11 cellular contexts compared by ENCODE assay signal in genomic region chr14:22554706-22555572, GRCh38. TPM values are rescaled to one million over a fixed set of nuclear protein-coding genes. Genes with fewer than 3 reads are reported as not detected.
A peak's percentile ranks its signal among the peaks of the same experiment; 100 is the strongest.
DNase-seq lines count a peak whose midpoint lies in the region; ATAC-seq and TF ChIP-seq lines count a peak whose summit lies in the region.
"Had no signal": no experiment of that assay in that cellular context is flagged by ENCODE, and none has a peak within 500 bp of the region (broad histone marks: within the 10 kb centered on the region; RNA-seq: fewer than 3 reads in every experiment).

No MANE protein-coding gene starts in this region.

- DNase-seq in GM13976 (ENCODE audit: low spot score) (peak; percentile 32), NAMALWA (ENCODE audit: low spot score) (peak; percentile 46), spleen (no peak), NCI-H128 (lab: John Stamatoyannopoulos, UW; ENCODE audit: unreplicated experiment) (no peak), NCI-H1105 treated with DMSO at 0.1 percent for 48 hours (lab: John Stamatoyannopoulos, UW) (no peak)
- no peak for DNase-seq in activated naive CD8-positive, alpha-beta T cell treated with anti-CD3 and anti-CD28 coated beads, Interleukin-2, amount 10 ng/mL, durations not matched to agents 7 days and 5 days
- DNase-seq: DMS79 treated with DMSO at 0.1 percent for 48 hours, NCI-H2171 had no signal

- WGBS in spleen, 5 donors: 74 to 87% (median 83%) methylated on average over 8 to 12 of the region's 12 CpGs

- intact Hi-C loops in spleen (cut with DNase I; ENCODE audit: low total_unique reads): loop anchor here (10.0 kb wide), 1 partner anchor 170 kb away; no protein-coding TSS in a partner anchor

- in situ Hi-C loops in GM13976 (cut with MboI; ENCODE audit: low sequenced_read_pairs, unreplicated experiment): no loop called here

- peak overlapping the region; percentile 93 for H3K27ac Mint-ChIP-seq in activated naive CD8-positive, alpha-beta T cell treated with anti-CD3 and anti-CD28 coated beads, Interleukin-2, amount 10 ng/mL, durations not matched to agents 7 days and 5 days

- peaks cover 29 to 100% (median 92%) of the 10 kb centered on the region in 6 donors for H3K4me1 ChIP-seq in spleen

- no peaks in the 10 kb centered on the region for H3K9me3 ChIP-seq in spleen
- H3K9me3 ChIP-seq: ascending aorta had no signal

- ATAC-seq in activated naive CD8-positive, alpha-beta T cell treated with anti-CD3 and anti-CD28 coated beads, Interleukin-2, amount 10 ng/mL, durations not matched to agents 7 days and 5 days (ENCODE audit: low read depth): no peak
- no peak for ATAC-seq in GM18498 (IDR thresholded peaks at IDR 0.05; ENCODE audit: unreplicated experiment)

- peaks cover 0 to 19% (median 0%) of the 10 kb centered on the region in 6 donors for H3K36me3 ChIP-seq in spleen
- H3K36me3 ChIP-seq: ascending aorta had no signal

- TF ChIP-seq CTCF in GM13976 (IDR thresholded peaks at IDR 0.05; ENCODE audit: borderline replicate concordance, control extremely low read depth, extremely low read depth, insufficient read depth, missing control alignments): no peak
- TF ChIP-seq CTCF in spleen (IDR thresholded peaks at IDR 0.05 in 8 of 11, conservative IDR thresholded peaks at IDR 0.05 in 3 of 11): no peak

- no peak for TF ChIP-seq POLR2A in spleen (IDR thresholded peaks at IDR 0.05)

- POLR2A ChIA-PET in activated naive CD8-positive, alpha-beta T cell treated with anti-CD3 and anti-CD28 coated beads, Interleukin-2, amount 10 ng/mL, durations not matched to agents 7 days and 5 days (lab: Charles Lee): interaction anchor here (1.2 to 13.3 kb wide), 21 partner anchors 12 to 914 kb away, joined by 3 to 646 read pairs (median 11); partner anchors contain the start of gene DAD1

- H3K36me3 Mint-ChIP-seq in activated naive CD8-positive, alpha-beta T cell treated with anti-CD3 and anti-CD28 coated beads, Interleukin-2, amount 10 ng/mL, durations not matched to agents 7 days and 5 days: peaks cover 38% of the 10 kb centered on the region

- peaks cover 85% of the 10 kb centered on the region for H3K4me1 Mint-ChIP-seq in activated naive CD8-positive, alpha-beta T cell treated with anti-CD3 and anti-CD28 coated beads, Interleukin-2, amount 10 ng/mL, durations not matched to agents 7 days and 5 days

- H3K4me3 Mint-ChIP-seq in activated naive CD8-positive, alpha-beta T cell treated with anti-CD3 and anti-CD28 coated beads, Interleukin-2, amount 10 ng/mL, durations not matched to agents 7 days and 5 days: peak overlapping the region; percentile 65

- H3K9me3 Mint-ChIP-seq in activated naive CD8-positive, alpha-beta T cell treated with anti-CD3 and anti-CD28 coated beads, Interleukin-2, amount 10 ng/mL, durations not matched to agents 7 days and 5 days: no peaks in the 10 kb centered on the region

- no peaks in the 10 kb centered on the region for H3K27me3 ChIP-seq in spleen (replicated peaks in 1 of 7)
- H3K27me3 ChIP-seq: ascending aorta had no signal

- H3K27me3 Mint-ChIP-seq in activated naive CD8-positive, alpha-beta T cell treated with anti-CD3 and anti-CD28 coated beads, Interleukin-2, amount 10 ng/mL, durations not matched to agents 7 days and 5 days: no peaks in the 10 kb centered on the region

- peak overlapping the region in 1 of 8 donors; percentile 66 for H3K4me3 ChIP-seq in spleen
- H3K4me3 ChIP-seq: ascending aorta had no signal

- peak overlapping the region; percentile 64 to 96 (median 90) for H3K27ac ChIP-seq in spleen
- H3K27ac ChIP-seq: ascending aorta, VCaP had no signal

RNA-seq across cellular contexts. Expression of gene DAD1, which starts 34.1 kb away (rescaled TPM):
- 100 to 1,000 TPM; 124 to 148 TPM for total RNA-seq in activated naive CD8-positive, alpha-beta T cell treated with anti-CD3 and anti-CD28 coated beads, Interleukin-2, amount 10 ng/mL, durations not matched to agents 7 days and 5 days
- 100 to 1,000 TPM; 107 to 176 (median 123) TPM for total RNA-seq in spleen
- 100 to 1,000 TPM; 102 to 165 (median 147) TPM for polyA plus RNA-seq in spleen

RNA-seq across cellular contexts. Expression of gene ABHD4, which starts 43.2 kb away (rescaled TPM):
- 10 to 100 TPM; 13.0 to 17.9 TPM for total RNA-seq in activated naive CD8-positive, alpha-beta T cell treated with anti-CD3 and anti-CD28 coated beads, Interleukin-2, amount 10 ng/mL, durations not matched to agents 7 days and 5 days
- 10 to 100 TPM; 12.0 to 32.8 (median 24.9) TPM for total RNA-seq in spleen
- polyA plus RNA-seq in spleen: 1 to 10 TPM; 7.2 to 8.6 (median 7.9) TPM

Comparison
In these comparisons a context has a peak if more than half of its experiments do, and no peak if none do; other contexts are left out.
1. DNase-seq: peak in GM13976 (single experiment) and NAMALWA (single experiment); none in activated naive CD8-positive, alpha-beta T cell treated with anti-CD3 and anti-CD28 coated beads, Interleukin-2, amount 10 ng/mL, durations not matched to agents 7 days and 5 days (single experiment), spleen (single experiment), NCI-H128 (single experiment) and NCI-H1105 treated with DMSO at 0.1 percent for 48 hours (single experiment).